ENCODE assay signal across 8 cellular contexts in genomic region chr10:42638821-42639270, GRCh38. TPM values are rescaled to one million over a fixed set of nuclear protein-coding genes. Genes with fewer than 3 reads are reported as not detected.
DNase-seq lines count a peak whose midpoint lies in the region; ATAC-seq and TF ChIP-seq lines count a peak whose summit lies in the region.

No MANE protein-coding gene starts in this region.

- TF ChIP-seq POLR2A in esophagus squamous epithelium (IDR thresholded peaks at IDR 0.05): no peak

- H3K27ac Mint-ChIP-seq in T-helper 17 cell: peak overlapping the region; percentile 96

- 0% methylated on average over 5 to 6 of the region's 6 CpGs for WGBS in esophagus squamous epithelium, 2 donors

- H3K27ac ChIP-seq in esophagus squamous epithelium (peak overlapping the region; percentile 91 to 97 (median 96)), rectal smooth muscle tissue (ENCODE audit: low read depth, low read length) (peak overlapping the region; percentile 87)

- H3K4me1 ChIP-seq in esophagus squamous epithelium (peaks cover 0 to 58% (median 3%) of the 10 kb centered on the region in 3 donors), rectal smooth muscle tissue (ENCODE audit: control insufficient read depth, insufficient read depth, low read length) (no peaks in the 10 kb centered on the region)

- no peaks in the 10 kb centered on the region for H3K27me3 Mint-ChIP-seq in T-helper 17 cell

- H3K27me3 ChIP-seq in esophagus squamous epithelium (no peaks in the 10 kb centered on the region), rectal smooth muscle tissue (ENCODE audit: control insufficient read depth, insufficient read depth, low read length) (no peaks in the 10 kb centered on the region)

- no peak for DNase-seq in GM12864 (ENCODE audit: low read depth)
- no peak for DNase-seq in T-helper 17 cell
- DNase-seq in esophagus squamous epithelium (lab: John Stamatoyannopoulos, UW): no peak
- DNase-seq in HUDEP-2 (lab: John Stamatoyannopoulos, UW; ENCODE audit: unreplicated experiment in 76 of 76): no peak

- intact Hi-C loops in esophagus squamous epithelium (cut with DNase I): no loop called here

- H3K4me1 Mint-ChIP-seq in T-helper 17 cell: peaks cover 25% of the 10 kb centered on the region

- peak overlapping the region; percentile 70 for H3K9ac ChIP-seq in rectal smooth muscle tissue (ENCODE audit: low read length)

- peaks cover 1% of the 10 kb centered on the region for H3K36me3 Mint-ChIP-seq in T-helper 17 cell (ENCODE audit: low read depth)

- H3K9me3 ChIP-seq in T-helper 17 cell (ENCODE audit: control insufficient read depth, low read length, poor library complexity, severe bottlenecking) (no peaks in the 10 kb centered on the region), esophagus squamous epithelium (no peaks in the 10 kb centered on the region)

- H3K36me3 ChIP-seq in esophagus squamous epithelium (peaks cover 0 to 21% (median 0%) of the 10 kb centered on the region in 3 donors), rectal smooth muscle tissue (ENCODE audit: control insufficient read depth, insufficient read depth, low read length) (no peaks in the 10 kb centered on the region)

- H3K4me3 ChIP-seq in GM12864 (ENCODE audit: low read depth, low read length) (peak overlapping the region; percentile 99), esophagus squamous epithelium (peak overlapping the region; percentile 48 to 84 (median 76)), rectal smooth muscle tissue (ENCODE audit: low read length) (peak overlapping the region; percentile 96)

- ATAC-seq in T-helper 17 cell: no peak
- ATAC-seq in HG03025 (IDR thresholded peaks at IDR 0.05; ENCODE audit: low FRiP score, unreplicated experiment): no peak
- ATAC-seq in HG02588 (IDR thresholded peaks at IDR 0.05; ENCODE audit: unreplicated experiment): no peak
- no peak for ATAC-seq in GM19395 (IDR thresholded peaks at IDR 0.05; ENCODE audit: unreplicated experiment)

- TF ChIP-seq CTCF in GM12864 (IDR thresholded peaks at IDR 0.05; ENCODE audit: low read depth, low read length, missing control alignments) (no peak), esophagus squamous epithelium (IDR thresholded peaks at IDR 0.05) (no peak)

- H3K4me3 Mint-ChIP-seq in T-helper 17 cell: peak overlapping the region; percentile 96

RNA-seq across cellular contexts. Expression of gene ZNF33B, which starts 0.5 kb away (rescaled TPM):
- total RNA-seq in T-helper 17 cell (10 to 100 TPM; 28.1 to 32.1 TPM), esophagus squamous epithelium (10 to 100 TPM in 1 of 4 donors, 1 to 10 TPM in 3; 6.5 to 20.4 (median 8.4) TPM)
